In the genomic region with DNA sequence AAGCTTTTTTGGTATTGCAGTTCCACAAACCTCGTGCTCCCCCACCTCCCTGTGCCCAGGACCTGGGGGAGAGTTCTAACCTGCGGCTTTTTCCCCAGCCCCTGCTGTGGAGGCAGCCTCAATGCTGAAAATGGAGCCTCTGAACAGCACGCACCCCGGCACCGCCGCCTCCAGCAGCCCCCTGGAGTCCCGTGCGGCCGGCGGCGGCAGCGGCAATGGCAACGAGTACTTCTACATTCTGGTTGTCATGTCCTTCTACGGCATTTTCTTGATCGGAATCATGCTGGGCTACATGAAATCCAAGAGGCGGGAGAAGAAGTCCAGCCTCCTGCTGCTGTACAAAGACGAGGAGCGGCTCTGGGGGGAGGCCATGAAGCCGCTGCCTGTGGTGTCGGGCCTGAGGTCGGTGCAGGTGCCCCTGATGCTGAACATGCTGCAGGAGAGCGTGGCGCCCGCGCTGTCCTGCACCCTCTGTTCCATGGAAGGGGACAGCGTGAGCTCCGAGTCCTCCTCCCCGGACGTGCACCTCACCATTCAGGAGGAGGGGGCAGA, we compare ENCODE assay signal across 15 cellular contexts. TPM values are rescaled to one million over a fixed set of nuclear protein-coding genes. Genes with fewer than 3 reads are reported as not detected.
A peak's percentile ranks its signal among the peaks of the same experiment; 100 is the strongest.
DNase-seq lines count a peak whose midpoint lies in the region; ATAC-seq, FAIRE-seq and TF ChIP-seq lines count a peak whose summit lies in the region.
"Had no signal": no experiment of that assay in that cellular context is flagged by ENCODE, and none has a peak within 500 bp of the region (broad histone marks: within the 10 kb centered on the region; RNA-seq: fewer than 3 reads in every experiment).

No MANE protein-coding gene starts in this region.

- peak; percentile 42 for ATAC-seq in HepG2
- ATAC-seq in GM21515 (IDR thresholded peaks at IDR 0.05; ENCODE audit: unreplicated experiment): no peak
- ATAC-seq: GM12878, SK-N-SH treated with all-trans-retinoic acid at 6 μM for 48 hours had no signal

- no peak overlapping the region for H2AFZ ChIP-seq in HepG2 (ENCODE audit: low read length)

- in situ Hi-C loops in HepG2 (cut with HindIII; ENCODE audit: extremely low pct_ligation_motif_present, low pct_unique_long_range_greater_than_20kb): no loop called here

- TF ChIP-seq RAD21 in HepG2 (CRISPR knock-in tag; IDR thresholded peaks at IDR 0.05): no peak

- H3K9me3 ChIP-seq in HepG2 (ENCODE audit: low read length): no peaks in the 10 kb centered on the region

- no peak overlapping the region for H3K9ac ChIP-seq in HepG2 (ENCODE audit: insufficient read depth, low read depth, low read length)

- DNase-seq in Daoy (ENCODE audit: low read depth): peak; percentile 35
- DNase-seq in cardiac fibroblast (ENCODE audit: low read depth in 2 of 2): peak in 1 of 2 donors; percentile 33
- DNase-seq in HepG2 (ENCODE audit: low spot score): no peak
- DNase-seq in NCI-H1417 (lab: John Stamatoyannopoulos, UW): no peak
- DNase-seq in NCI-H82 (lab: John Stamatoyannopoulos, UW): no peak
- DNase-seq in GM12892 (ENCODE audit: insufficient read length): no peak
- DNase-seq: activated naive CD4-positive, alpha-beta T cell treated with anti-CD3 and anti-CD28 coated beads, Interleukin-2, amount 10 ng/mL, durations not matched to agents 7 days and 5 days; NCI-H510A treated with DMSO at 0.1 percent for 48 hours; stimulated activated CD4-positive, alpha-beta T cell treated with anti-CD3 and anti-CD28 coated beads, Interleukin-15, amount 100 ng/mL, for 24 hours; stimulated activated naive CD4-positive, alpha-beta T cell had no signal

- TF ChIP-seq EP300 in HepG2 (IDR thresholded peaks at IDR 0.05; ENCODE audit: low read depth in 2 of 2, low read length in 2 of 2) (no peak), HepG2 (CRISPR knock-in tag; IDR thresholded peaks at IDR 0.05; ENCODE audit: borderline replicate concordance) (no peak)

- TF ChIP-seq CTCF in cardiac fibroblast (IDR thresholded peaks at IDR 0.05; ENCODE audit: low read depth, low read length) (no peak), HepG2 (CRISPR knock-in tag; IDR thresholded peaks at IDR 0.05) (no peak)

- TF ChIP-seq POLR2A in HepG2 (IDR thresholded peaks at IDR 0.05; ENCODE audit: insufficient read depth in 1 of 2, low read depth in 2 of 2, low read length in 2 of 2) (no peak), GM12892 (IDR thresholded peaks at IDR 0.05; ENCODE audit: low read depth, low read length) (no peak)

- H3K27me3 ChIP-seq in HepG2 (ENCODE audit: control insufficient read depth in 1 of 2, insufficient read depth in 2 of 2, low read length in 2 of 2): peaks cover 0 to 40% of the 10 kb centered on the region in 2 experiments; a peak in 4 of 5 replicates

- POLR2A ChIA-PET in HepG2 (lab: Yijun Ruan, JAX): no interaction called here

- no peak for FAIRE-seq in HepG2 (lab: Jason Lieb, UNC)
- no peak for FAIRE-seq in GM12892 (lab: Jason Lieb, UNC)
- FAIRE-seq: endothelial cell of umbilical vein, GM12878 had no signal

- H3K27ac ChIP-seq in HepG2 (ENCODE audit: extremely low read length, insufficient read depth, low read length) (no peak overlapping the region), skin epidermis (peak overlapping the region in 17 of 21 experiments; percentile 0 to 80 (median 70))

- H4K20me1 ChIP-seq in HepG2 (ENCODE audit: insufficient read depth, low read length): no peaks in the 10 kb centered on the region

- CTCF ChIA-PET in HepG2 (lab: Yijun Ruan, JAX; ENCODE audit: low intra/inter-chr PET ratio, low total read pairs): no interaction called here

- 74% methylated on average over 20 of the region's 29 CpGs for WGBS in HepG2 (ENCODE audit: low lambda C conversion rate)

- peak overlapping the region; percentile 21; the same call in 1 of the 2 replicates for H3K4me2 ChIP-seq in HepG2 (ENCODE audit: low read depth, low read length)

- no TSS peak for BruUV-seq in HepG2 (replicated peaks; lab: Mats Ljungman, UMichigan)

- peak overlapping the region; percentile 47 to 65 for H3K4me3 ChIP-seq in cardiac fibroblast (replicated peaks in 1 of 2; ENCODE audit: low read depth in 2 of 2, low read length in 2 of 2)
- H3K4me3 ChIP-seq in HepG2 (replicated peaks in 1 of 3; ENCODE audit: insufficient read depth in 1 of 3, low read depth in 2 of 3, low read length in 3 of 3): peak overlapping the region in 1 of 3 experiments; percentile 21; a peak in 2 of 6 replicates
- peak overlapping the region; percentile 5 to 29 (median 21) for H3K4me3 ChIP-seq in skin epidermis
- H3K4me3 ChIP-seq: GM12878 had no signal

- no peaks in the 10 kb centered on the region for H3K36me3 ChIP-seq in HepG2 (replicated peaks in 1 of 2; ENCODE audit: control insufficient read depth in 1 of 2, insufficient read depth in 2 of 2, low read length in 2 of 2)

- H3K79me2 ChIP-seq in HepG2 (ENCODE audit: insufficient read depth, low read length): no peaks in the 10 kb centered on the region

- H3K4me1 ChIP-seq in HepG2 (ENCODE audit: insufficient read depth, low read length): no peaks in the 10 kb centered on the region

- intact Hi-C loops in HepG2 (cut with micrococcal nuclease; ENCODE audit: unreplicated experiment): no loop called here

TF ChIP-seq in HepG2, 621 proteins besides CTCF, POLR2A, EP300 and RAD21:
- TF ChIP-seq ZSCAN25 (CRISPR knock-in tag; IDR thresholded peaks at IDR 0.05) (no peak), ZBTB21 (CRISPR knock-in tag; IDR thresholded peaks at IDR 0.05) (no peak), EZH2 (conservative IDR thresholded peaks at IDR 0.05; ENCODE audit: low read depth, low read length) (0 out of 2 replicates have a peak, but pooled peaks have one; percentile 55), ZFP82 (CRISPR knock-in tag; IDR thresholded peaks at IDR 0.05; ENCODE audit: borderline replicate concordance) (no peak)
- TF ChIP-seq, protein P1, sequence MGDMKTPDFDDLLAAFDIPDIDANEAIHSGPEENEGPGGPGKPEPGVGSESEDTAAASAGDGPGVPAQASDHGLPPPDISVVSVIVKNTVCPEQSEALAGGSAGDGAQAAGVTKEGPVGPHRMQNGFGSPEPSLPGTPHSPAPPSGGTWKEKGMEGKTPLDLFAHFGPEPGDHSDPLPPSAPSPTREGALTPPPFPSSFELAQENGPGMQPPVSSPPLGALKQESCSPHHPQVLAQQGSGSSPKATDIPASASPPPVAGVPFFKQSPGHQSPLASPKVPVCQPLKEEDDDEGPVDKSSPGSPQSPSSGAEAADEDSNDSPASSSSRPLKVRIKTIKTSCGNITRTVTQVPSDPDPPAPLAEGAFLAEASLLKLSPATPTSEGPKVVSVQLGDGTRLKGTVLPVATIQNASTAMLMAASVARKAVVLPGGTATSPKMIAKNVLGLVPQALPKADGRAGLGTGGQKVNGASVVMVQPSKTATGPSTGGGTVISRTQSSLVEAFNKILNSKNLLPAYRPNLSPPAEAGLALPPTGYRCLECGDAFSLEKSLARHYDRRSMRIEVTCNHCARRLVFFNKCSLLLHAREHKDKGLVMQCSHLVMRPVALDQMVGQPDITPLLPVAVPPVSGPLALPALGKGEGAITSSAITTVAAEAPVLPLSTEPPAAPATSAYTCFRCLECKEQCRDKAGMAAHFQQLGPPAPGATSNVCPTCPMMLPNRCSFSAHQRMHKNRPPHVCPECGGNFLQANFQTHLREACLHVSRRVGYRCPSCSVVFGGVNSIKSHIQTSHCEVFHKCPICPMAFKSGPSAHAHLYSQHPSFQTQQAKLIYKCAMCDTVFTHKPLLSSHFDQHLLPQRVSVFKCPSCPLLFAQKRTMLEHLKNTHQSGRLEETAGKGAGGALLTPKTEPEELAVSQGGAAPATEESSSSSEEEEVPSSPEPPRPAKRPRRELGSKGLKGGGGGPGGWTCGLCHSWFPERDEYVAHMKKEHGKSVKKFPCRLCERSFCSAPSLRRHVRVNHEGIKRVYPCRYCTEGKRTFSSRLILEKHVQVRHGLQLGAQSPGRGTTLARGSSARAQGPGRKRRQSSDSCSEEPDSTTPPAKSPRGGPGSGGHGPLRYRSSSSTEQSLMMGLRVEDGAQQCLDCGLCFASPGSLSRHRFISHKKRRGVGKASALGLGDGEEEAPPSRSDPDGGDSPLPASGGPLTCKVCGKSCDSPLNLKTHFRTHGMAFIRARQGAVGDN (CRISPR knock-in tag; IDR thresholded peaks at IDR 0.05): peak; percentile 23; the same call in 1 of the 2 replicates

RNA-seq across cellular contexts. Expression of a gene that starts 0.8 kb away (rescaled TPM):
- total RNA-seq in Daoy (2014; rRNA removed; shearing (Covaris generic)): 0.77 and 2.0 TPM in 2 replicates
- total RNA-seq in HepG2 (2016; rRNA removed; fragmentation: Illumina TruSeq; extraction: Trizol): not detected in 2 replicates
- not detected in 2 replicates for total RNA-seq in HepG2 (2016; cell fraction: cytosol; rRNA removed; fragmentation: Illumina TruSeq; extraction: Trizol; ENCODE audit: low read depth)
- total RNA-seq in HepG2 (2016; cell fraction: insoluble cytoplasmic fraction; rRNA removed; fragmentation: Illumina TruSeq; extraction: Trizol): not detected in 2 replicates
- 0.15 TPM in 1 of 2 replicates, not detected in the other for total RNA-seq in HepG2 (2016; cell fraction: membrane; rRNA removed; fragmentation: Illumina TruSeq; extraction: Trizol)
- not detected in 2 replicates for total RNA-seq in HepG2 (2016; cell fraction: nucleus; rRNA removed; fragmentation: Illumina TruSeq; extraction: Trizol)
- not detected in 2 replicates for polyA plus RNA-seq in HepG2 (2011; rRNA removed)
- polyA plus RNA-seq in HepG2 (2011; cell fraction: cytosol; rRNA removed): 0.01 TPM in 1 of 2 replicates, not detected in the other
- not detected in 2 replicates for polyA plus RNA-seq in HepG2 (2011; cell fraction: nucleus; rRNA removed)
- polyA plus RNA-seq in HepG2 (2012): not detected in 2 replicates
- polyA plus RNA-seq in HepG2 (2016; cell fraction: cytosol; fragmentation: Illumina TruSeq; extraction: Trizol; ENCODE audit: low read depth): not detected in 2 replicates
- polyA plus RNA-seq in HepG2 (2016; cell fraction: insoluble cytoplasmic fraction; fragmentation: Illumina TruSeq; extraction: Trizol; ENCODE audit: low read depth): not detected in 2 replicates
- polyA plus RNA-seq in HepG2 (2016; cell fraction: membrane; fragmentation: Illumina TruSeq; extraction: Trizol; ENCODE audit: low read depth): not detected in 2 replicates
- polyA plus RNA-seq in HepG2 (2016; cell fraction: nucleus; fragmentation: Illumina TruSeq; extraction: Trizol; ENCODE audit: insufficient read depth, low read depth): not detected in 2 replicates
- polyA minus RNA-seq in HepG2 (2011; rRNA and poly(A)+ RNA removed; ENCODE audit: low replicate concordance): not detected in 2 replicates
- not detected in 2 replicates for polyA minus RNA-seq in HepG2 (2011; cell fraction: cytosol; rRNA and poly(A)+ RNA removed)
- not detected in 2 replicates for polyA minus RNA-seq in HepG2 (2011; cell fraction: nucleus; rRNA and poly(A)+ RNA removed)
- not detected for polyA plus RNA-seq in GM12892 (2012; ENCODE audit: missing spikeins)
- total RNA-seq: endothelial cell of umbilical vein, GM12878 had no signal
